Comparison of ENCODE assay signal across 22 cellular contexts in genomic region chr9:91899611-91900010, GRCh38. TPM values are rescaled to one million over a fixed set of nuclear protein-coding genes. Genes with fewer than 3 reads are reported as not detected.
DNase-seq lines count a peak whose midpoint lies in the region; ATAC-seq and TF ChIP-seq lines count a peak whose summit lies in the region.
"Had no signal": no experiment of that assay in that cellular context is flagged by ENCODE, and none has a peak within 500 bp of the region (broad histone marks: within the 10 kb centered on the region; RNA-seq: fewer than 3 reads in every experiment).

No MANE protein-coding gene starts in this region.

- H3K27ac Mint-ChIP-seq in activated CD8-positive, alpha-beta T cell treated with anti-CD3 and anti-CD28 coated beads for 36 hours, result no peak overlapping the region
- H3K27ac Mint-ChIP-seq: activated B cell treated with CpG ODN at 0.5 μM for 24 hours; activated naive CD8-positive, alpha-beta T cell treated with anti-CD3 and anti-CD28 coated beads, Interleukin-2, amount 10 ng/mL, durations not matched to agents 7 days and 5 days; activated T-helper 2 cell treated with anti-CD3 and anti-CD28 coated beads, Interferon-gamma antibody, Interleukin-2, Interleukin-4, amounts not matched to agents 10 μg/mL and 5 μg/mL and 100 μg/mL, durations not matched to agents 14 hours and 24 hours and 36 hours; stimulated activated memory B cell treated with anti-CD40 and anti-IgM and Interleukin-4, amounts not matched to agents 10 μg/mL and 1 μg/mL and 100 μg/mL, for 72 hours had no signal

- peaks cover 10% of the 10 kb centered on the region for H3K27me3 Mint-ChIP-seq in activated CD8-positive, alpha-beta T cell treated with anti-CD3 and anti-CD28 coated beads for 36 hours

- H3K27me3 ChIP-seq in BLaER1 treated with 17β-estradiol and CSF1 and Interleukin-3, amounts not matched to agents 10 nM and 100 nM, result peaks cover 0 to 17% (median 0%) of the 10 kb centered on the region in 11 experiments; a peak in 3 of 22 replicates
- H3K27me3 ChIP-seq in WERI-Rb-1 (ENCODE audit: insufficient read depth, low read depth, severe bottlenecking) (no peaks in the 10 kb centered on the region), hepatocyte (no peaks in the 10 kb centered on the region), smooth muscle cell (ENCODE audit: low read depth) (no peaks in the 10 kb centered on the region)
- H3K27me3 ChIP-seq: testis had no signal

- intact Hi-C loops in head of caudate nucleus (cut with DNase I), result no loop called here
- intact Hi-C loops in activated CD8-positive, alpha-beta T cell treated with anti-CD3 and anti-CD28 coated beads for 36 hours (cut with micrococcal nuclease), result no loop called here

- no peak overlapping the region; a peak in 1 of 22 replicates for H3K9ac ChIP-seq in BLaER1 treated with 17β-estradiol and CSF1 and Interleukin-3, amounts not matched to agents 10 nM and 100 nM
- H3K9ac ChIP-seq in smooth muscle cell (ENCODE audit: low read depth), result no peak overlapping the region

- H3K27ac ChIP-seq in BLaER1 treated with 17β-estradiol and CSF1 and Interleukin-3, amounts not matched to agents 10 nM and 100 nM, result peak overlapping the region in 4 of 11 experiments; percentile 22 to 57 (median 26); a peak in 4 of 22 replicates
- H3K27ac ChIP-seq in WERI-Rb-1, result peak overlapping the region; percentile 93
- H3K27ac ChIP-seq in hepatocyte, result peak overlapping the region; percentile 81
- H3K27ac ChIP-seq in smooth muscle cell (ENCODE audit: low read depth), result no peak overlapping the region
- H3K27ac ChIP-seq: psoas muscle, testis had no signal

- peaks cover 75 to 89% (median 86%) of the 10 kb centered on the region in 10 experiments for H3K4me1 ChIP-seq in BLaER1 treated with 17β-estradiol and CSF1 and Interleukin-3, amounts not matched to agents 10 nM and 100 nM
- H3K4me1 ChIP-seq in hepatocyte (ENCODE audit: insufficient read depth) (peaks cover 91% of the 10 kb centered on the region), smooth muscle cell (ENCODE audit: low read depth) (peaks cover 55% of the 10 kb centered on the region)
- H3K4me1 ChIP-seq: psoas muscle had no signal

- no peak for TF ChIP-seq CTCF in WERI-Rb-1 (IDR thresholded peaks at IDR 0.05; ENCODE audit: low read depth, low read length)
- no peak for TF ChIP-seq CTCF in hepatocyte (IDR thresholded peaks at IDR 0.05; ENCODE audit: poor library complexity)
- no peak for TF ChIP-seq CTCF in smooth muscle cell (IDR thresholded peaks at IDR 0.05; ENCODE audit: borderline replicate concordance, insufficient read depth, poor library complexity, severe bottlenecking)
- TF ChIP-seq CTCF in activated CD8-positive, alpha-beta T cell treated with anti-CD3 and anti-CD28 coated beads for 36 hours (IDR thresholded peaks at IDR 0.05), result no peak

- H3K4me1 Mint-ChIP-seq in activated CD8-positive, alpha-beta T cell treated with anti-CD3 and anti-CD28 coated beads for 36 hours (ENCODE audit: low read depth), result no peaks in the 10 kb centered on the region
- H3K4me1 Mint-ChIP-seq: stimulated activated memory B cell treated with anti-CD40 and anti-IgM and Interleukin-4, amounts not matched to agents 10 μg/mL and 1 μg/mL and 100 μg/mL, for 72 hours had no signal

- peaks cover 6% of the 10 kb centered on the region for H3F3A ChIP-seq in smooth muscle cell (ENCODE audit: low read depth)

- peak overlapping the region; percentile 53 to 82 (median 64); a peak in 21 of 22 replicates for H3K4me2 ChIP-seq in BLaER1 treated with 17β-estradiol and CSF1 and Interleukin-3, amounts not matched to agents 10 nM and 100 nM
- H3K4me2 ChIP-seq in hepatocyte, result peak overlapping the region; percentile 69
- H3K4me2 ChIP-seq in smooth muscle cell, result peak overlapping the region; percentile 69

- H4K20me1 ChIP-seq in BLaER1 treated with 17β-estradiol and CSF1 and Interleukin-3, amounts not matched to agents 10 nM and 100 nM, result no peaks in the 10 kb centered on the region; a peak in 1 of 22 replicates
- H4K20me1 ChIP-seq in hepatocyte (ENCODE audit: insufficient read depth, poor library complexity, severe bottlenecking) (peaks cover 4% of the 10 kb centered on the region), smooth muscle cell (ENCODE audit: low read depth) (peaks cover 29% of the 10 kb centered on the region)

- POLR2A ChIA-PET in activated CD8-positive, alpha-beta T cell treated with anti-CD3 and anti-CD28 coated beads for 36 hours (lab: Charles Lee), result no interaction called here

- H3K9me3 Mint-ChIP-seq in activated CD8-positive, alpha-beta T cell treated with anti-CD3 and anti-CD28 coated beads for 36 hours, result no peaks in the 10 kb centered on the region
- H3K9me3 Mint-ChIP-seq: activated B cell treated with CpG ODN at 0.5 μM for 24 hours; activated naive CD8-positive, alpha-beta T cell treated with anti-CD3 and anti-CD28 coated beads, Interleukin-2, amount 10 ng/mL, durations not matched to agents 7 days and 5 days; activated T-helper 2 cell treated with anti-CD3 and anti-CD28 coated beads, Interferon-gamma antibody, Interleukin-2, Interleukin-4, amounts not matched to agents 10 μg/mL and 5 μg/mL and 100 μg/mL, durations not matched to agents 14 hours and 24 hours and 36 hours; stimulated activated memory B cell treated with anti-CD40 and anti-IgM and Interleukin-4, amounts not matched to agents 10 μg/mL and 1 μg/mL and 100 μg/mL, for 72 hours had no signal

- DNase-seq in WERI-Rb-1 (no peak), hepatocyte (ENCODE audit: low spot score) (no peak), smooth muscle cell (lab: John Stamatoyannopoulos, UW; ENCODE audit: unreplicated experiment) (no peak), putamen (ENCODE audit: low spot score) (no peak), head of caudate nucleus (no peak), NCI-H82 (lab: John Stamatoyannopoulos, UW) (no peak)
- DNase-seq in activated CD8-positive, alpha-beta T cell treated with anti-CD3 and anti-CD28 coated beads for 36 hours, result no peak
- DNase-seq: activated B cell treated with CpG ODN at 0.5 μM for 24 hours; activated CD4-positive, alpha-beta T cell treated with anti-CD3 and anti-CD28 coated beads, Interleukin-2, amount 50 U/mL, for 4 hours; activated CD8-positive, alpha-beta memory T cell treated with anti-CD3 and anti-CD28 coated beads, Interleukin-2, amount 50 U/mL, for 4 hours; activated naive CD8-positive, alpha-beta T cell treated with anti-CD3 and anti-CD28 coated beads, Interleukin-2, amount 10 ng/mL, durations not matched to agents 7 days and 5 days; foreskin melanocyte; NCI-H2029 treated with DMSO at 0.1 percent for 48 hours; NCI-H2227 treated with DMSO at 0.1 percent for 48 hours; NCI-H748 treated with DMSO at 0.1 percent for 48 hours; psoas muscle; stimulated activated CD4-positive, alpha-beta T cell treated with anti-CD3 and anti-CD28 coated beads, Interleukin-2, amount 100 ng/mL, for 48 hours had no signal

- H3K9me3 ChIP-seq in BLaER1 treated with 17β-estradiol and CSF1 and Interleukin-3, amounts not matched to agents 10 nM and 100 nM (replicated peaks in 1 of 11), result no peaks in the 10 kb centered on the region
- H3K9me3 ChIP-seq in WERI-Rb-1 (ENCODE audit: severe bottlenecking), result no peaks in the 10 kb centered on the region
- no peaks in the 10 kb centered on the region for H3K9me3 ChIP-seq in hepatocyte (ENCODE audit: low read depth)
- H3K9me3 ChIP-seq in smooth muscle cell (replicated peaks; ENCODE audit: low read depth), result no peaks in the 10 kb centered on the region
- H3K9me3 ChIP-seq: mucosa of descending colon, psoas muscle, testis had no signal

- peaks cover 52% of the 10 kb centered on the region for H3K79me2 ChIP-seq in hepatocyte
- H3K79me2 ChIP-seq in smooth muscle cell (ENCODE audit: low read depth), result peaks cover 23% of the 10 kb centered on the region

- H3K4me3 ChIP-seq in BLaER1 treated with 17β-estradiol and CSF1 and Interleukin-3, amounts not matched to agents 10 nM and 100 nM, result no peak overlapping the region
- peak overlapping the region; percentile 30 for H3K4me3 ChIP-seq in WERI-Rb-1 (ENCODE audit: low read depth, low read length)
- H3K4me3 ChIP-seq in hepatocyte, result no peak overlapping the region
- H3K4me3 ChIP-seq in smooth muscle cell, result no peak overlapping the region
- H3K4me3 ChIP-seq: mucosa of descending colon, psoas muscle, testis had no signal

- no peaks in the 10 kb centered on the region for H3K9me2 ChIP-seq in hepatocyte (replicated peaks; ENCODE audit: insufficient read depth)

- no peak for ATAC-seq in activated CD8-positive, alpha-beta T cell treated with anti-CD3 and anti-CD28 coated beads for 36 hours
- ATAC-seq: stimulated activated memory B cell treated with anti-CD40 and anti-IgM and Interleukin-4, amounts not matched to agents 10 μg/mL and 1 μg/mL and 100 μg/mL, for 72 hours had no signal

- WGBS in hepatocyte (ENCODE audit: low lambda C conversion rate, missing lambda C conversion rate), result 67% methylated on average over 9 of the region's 9 CpGs
- 94% methylated on average over 8 of the region's 9 CpGs for WGBS in smooth muscle cell (ENCODE audit: low lambda C conversion rate)

- no peaks in the 10 kb centered on the region for H3K36me3 Mint-ChIP-seq in activated CD8-positive, alpha-beta T cell treated with anti-CD3 and anti-CD28 coated beads for 36 hours (ENCODE audit: low read depth)
- H3K36me3 Mint-ChIP-seq: activated naive CD8-positive, alpha-beta T cell treated with anti-CD3 and anti-CD28 coated beads, Interleukin-2, amount 10 ng/mL, durations not matched to agents 7 days and 5 days; stimulated activated memory B cell treated with anti-CD40 and anti-IgM and Interleukin-4, amounts not matched to agents 10 μg/mL and 1 μg/mL and 100 μg/mL, for 72 hours had no signal

- H3K36me3 ChIP-seq in BLaER1 treated with 17β-estradiol and CSF1 and Interleukin-3, amounts not matched to agents 10 nM and 100 nM, result no peaks in the 10 kb centered on the region
- H3K36me3 ChIP-seq in WERI-Rb-1 (no peaks in the 10 kb centered on the region), hepatocyte (replicated peaks; ENCODE audit: insufficient read depth, low read depth) (no peaks in the 10 kb centered on the region), smooth muscle cell (ENCODE audit: low read depth) (no peaks in the 10 kb centered on the region)

- H3K4me3 Mint-ChIP-seq in activated CD8-positive, alpha-beta T cell treated with anti-CD3 and anti-CD28 coated beads for 36 hours, result no peak overlapping the region
- H3K4me3 Mint-ChIP-seq: activated B cell treated with CpG ODN at 0.5 μM for 24 hours; activated naive CD8-positive, alpha-beta T cell treated with anti-CD3 and anti-CD28 coated beads, Interleukin-2, amount 10 ng/mL, durations not matched to agents 7 days and 5 days; stimulated activated memory B cell treated with anti-CD40 and anti-IgM and Interleukin-4, amounts not matched to agents 10 μg/mL and 1 μg/mL and 100 μg/mL, for 72 hours had no signal

- CTCF ChIA-PET in activated CD8-positive, alpha-beta T cell treated with anti-CD3 and anti-CD28 coated beads for 36 hours (lab: Charles Lee), result no interaction called here

- H2AFZ ChIP-seq in hepatocyte (no peak overlapping the region), smooth muscle cell (ENCODE audit: low read depth) (no peak overlapping the region)

RNA-seq across cellular contexts. Expression of gene ROR2, which starts 50.4 kb away (rescaled TPM):
- total RNA-seq in hepatocyte (24.7 and 29.5 TPM in 2 replicates), smooth muscle cell (15.7 and 16.7 TPM in 2 replicates)
- polyA plus RNA-seq in hepatocyte (21.4 and 25.6 TPM in 2 replicates), smooth muscle cell (16.3 and 21.7 TPM in 2 replicates)
- not detected for total RNA-seq in activated CD8-positive, alpha-beta T cell treated with anti-CD3 and anti-CD28 coated beads for 36 hours
- total RNA-seq: activated B cell treated with CpG ODN at 0.5 μM for 24 hours; activated T-helper 2 cell treated with anti-CD3 and anti-CD28 coated beads, Interferon-gamma antibody, Interleukin-2, Interleukin-4, amounts not matched to agents 10 μg/mL and 5 μg/mL and 100 μg/mL, durations not matched to agents 14 hours and 24 hours and 36 hours had no signal

Comparison
In these comparisons a context has a peak if more than half of its experiments do, and no peak if none do; other contexts are left out.
1. RNA of gene ROR2, which starts 50.4 kb away (total RNA-seq): 24.7 to 29.5 TPM in hepatocyte and 15.7 to 16.7 TPM in smooth muscle cell; not detected in activated CD8-positive, alpha-beta T cell treated with anti-CD3 and anti-CD28 coated beads for 36 hours; every median in the first group is over 10 times any median in the second.
2. Peak in every context shown above with its lines, with median percentiles within 50 percentile points of each other: H3K4me2 ChIP-seq.